Comparison of ENCODE assay signal across 8 cellular contexts in genomic region chr22:29882716-29883044, GRCh38. TPM values are rescaled to one million over a fixed set of nuclear protein-coding genes. Genes with fewer than 3 reads are reported as not detected.
DNase-seq lines count a peak whose midpoint lies in the region; ATAC-seq and TF ChIP-seq lines count a peak whose summit lies in the region.

No MANE protein-coding gene starts in this region.

- H3K4me3 ChIP-seq in DND-41 (ENCODE audit: low read depth in 1 of 2, low read length in 2 of 2) (peak overlapping the region; percentile 100; a peak in 3 of 4 replicates), breast epithelium (peak overlapping the region; percentile 86 to 99 (median 95)), parathyroid adenoma (ENCODE audit: low read depth, low read length) (peak overlapping the region; percentile 95), aorta (ENCODE audit: low read length in 2 of 2) (no peak overlapping the region)

- no peak for TF ChIP-seq POLR2A in breast epithelium (IDR thresholded peaks at IDR 0.05)

- peak overlapping the region; percentile 95 for H3K4me2 ChIP-seq in DND-41 (ENCODE audit: insufficient read depth, low read length)
- H3K4me2 ChIP-seq in parathyroid adenoma (ENCODE audit: low read length): no peak overlapping the region

- no peaks in the 10 kb centered on the region for H3K9me3 ChIP-seq in DND-41 (ENCODE audit: insufficient read depth, low read length, severe bottlenecking)
- H3K9me3 ChIP-seq in breast epithelium: no peaks in the 10 kb centered on the region
- H3K9me3 ChIP-seq in parathyroid adenoma (ENCODE audit: control insufficient read depth, low read length): no peaks in the 10 kb centered on the region
- no peaks in the 10 kb centered on the region for H3K9me3 ChIP-seq in aorta (ENCODE audit: control insufficient read depth, low read length)

- H3K79me2 ChIP-seq in DND-41 (ENCODE audit: insufficient read depth, low read length) (peaks cover 46% of the 10 kb centered on the region), parathyroid adenoma (peaks cover 10% of the 10 kb centered on the region)

- peaks cover 7% of the 10 kb centered on the region; the same call in 1 of the 2 replicates for H3K36me3 ChIP-seq in DND-41 (ENCODE audit: insufficient read depth, low read length)
- no peaks in the 10 kb centered on the region for H3K36me3 ChIP-seq in breast epithelium
- H3K36me3 ChIP-seq in parathyroid adenoma (ENCODE audit: control insufficient read depth, insufficient read depth, low read length): no peaks in the 10 kb centered on the region
- H3K36me3 ChIP-seq in aorta (ENCODE audit: control insufficient read depth in 1 of 2, insufficient read depth in 2 of 2, low read length in 1 of 2): no peaks in the 10 kb centered on the region

- H4K20me1 ChIP-seq in DND-41 (ENCODE audit: insufficient read depth, low read length): peaks cover 26% of the 10 kb centered on the region

- peaks cover under 1% of the 10 kb centered on the region for H3K27me3 ChIP-seq in DND-41 (ENCODE audit: insufficient read depth, low read length, poor library complexity)
- H3K27me3 ChIP-seq in breast epithelium: no peaks in the 10 kb centered on the region
- no peaks in the 10 kb centered on the region for H3K27me3 ChIP-seq in parathyroid adenoma (ENCODE audit: control insufficient read depth, insufficient read depth, low read length)
- no peaks in the 10 kb centered on the region for H3K27me3 ChIP-seq in aorta (ENCODE audit: control insufficient read depth in 1 of 2, insufficient read depth in 2 of 2, low read length in 1 of 2)

- WGBS in aorta, 2 donors: 1% methylated on average over 5 of the region's 5 CpGs

- peak overlapping the region; percentile 98; the same call in 1 of the 2 replicates for H3K9ac ChIP-seq in DND-41 (ENCODE audit: low read depth, low read length)
- no peak overlapping the region for H3K9ac ChIP-seq in parathyroid adenoma

- intact Hi-C loops in breast epithelium (cut with DNase I; ENCODE audit: low total_unique reads) (no loop called here), aorta (cut with DNase I) (loop anchor here in 1 of 2 donors (10.0 kb wide), 1 partner anchor 92 kb away; no protein-coding TSS in a partner anchor)

- no peak overlapping the region for H3K27ac ChIP-seq in DND-41 (ENCODE audit: low read length)
- peak overlapping the region; percentile 94 to 98 for H3K27ac ChIP-seq in breast epithelium
- H3K27ac ChIP-seq in parathyroid adenoma: no peak overlapping the region
- H3K27ac ChIP-seq in aorta (ENCODE audit: low read depth in 1 of 2, low read length in 2 of 2): no peak overlapping the region

- H2AFZ ChIP-seq in DND-41 (ENCODE audit: low read depth, low read length) (peak overlapping the region; percentile 57), parathyroid adenoma (peak overlapping the region; percentile 93)

- ATAC-seq in DND-41 (ENCODE audit: insufficient read depth, low read depth): no peak
- peak; percentile 63 for ATAC-seq in HG03442 (IDR thresholded peaks at IDR 0.05; ENCODE audit: unreplicated experiment)
- no peak for ATAC-seq in HG03354 (IDR thresholded peaks at IDR 0.05; ENCODE audit: poor library complexity, severe bottlenecking, unreplicated experiment)
- ATAC-seq in aorta (ENCODE audit: low FRiP score): no peak

- DNase-seq in DND-41 (no peak), breast epithelium (ENCODE audit: low spot score in 2 of 2) (no peak), aorta (no peak), NCI-H1105 treated with DMSO at 0.1 percent for 48 hours (lab: John Stamatoyannopoulos, UW) (no peak)
- DNase-seq in stimulated activated CD4-positive, alpha-beta T cell treated with anti-CD3 and anti-CD28 coated beads, Interleukin-12 subunit alpha, Interleukin-12 subunit beta, amount 100 ng/mL, for 4 hours: no peak

- H3K4me1 ChIP-seq in DND-41 (ENCODE audit: insufficient read depth, low read length) (peaks cover 33% of the 10 kb centered on the region), breast epithelium (peaks cover 0 to 8% of the 10 kb centered on the region in 2 donors), parathyroid adenoma (no peaks in the 10 kb centered on the region), aorta (ENCODE audit: control insufficient read depth in 1 of 2, insufficient read depth in 2 of 2, low read length in 2 of 2) (no peaks in the 10 kb centered on the region)

- TF ChIP-seq CTCF in DND-41 (IDR thresholded peaks at IDR 0.05; ENCODE audit: borderline replicate concordance, extremely low read depth, low read length, poor library complexity, severe bottlenecking): no peak
- TF ChIP-seq CTCF in breast epithelium (IDR thresholded peaks at IDR 0.05): no peak
- TF ChIP-seq CTCF in parathyroid adenoma (IDR thresholded peaks at IDR 0.05): no peak

RNA-seq across cellular contexts. Expression of gene MTMR3, which starts 0.3 kb away (rescaled TPM):
- total RNA-seq in breast epithelium (10 to 100 TPM; 57.0 to 90.0 (median 67.2) TPM), aorta (10 to 100 TPM; 52.7 to 65.3 TPM)
- 10 to 100 TPM in 1 of 2 donors, 1 to 10 TPM in 1; 5.3 to 21.6 TPM for polyA plus RNA-seq in aorta

RNA-seq across cellular contexts. Expression of gene ASCC2, which starts 44.6 kb away (rescaled TPM):
- total RNA-seq in breast epithelium (10 to 100 TPM; 37.0 to 60.3 (median 45.8) TPM), aorta (10 to 100 TPM; 36.9 to 58.0 TPM)
- polyA plus RNA-seq in aorta: 10 to 100 TPM; 21.2 to 42.3 TPM

Comparison
In these comparisons a context has a peak if more than half of its experiments do, and no peak if none do; other contexts are left out.
1. H3K27ac ChIP-seq: peak in breast epithelium (2 of 2); none in DND-41 (single experiment), parathyroid adenoma (single experiment) and aorta (0 of 2).
2. H3K4me3 ChIP-seq: peak in DND-41 (2 of 2), breast epithelium (3 of 3) and parathyroid adenoma (single experiment); none in aorta (0 of 2).